Comparison of ENCODE assay signal across 10 cellular contexts in genomic region chr5:43609752-43610151, GRCh38. TPM values are rescaled to one million over a fixed set of nuclear protein-coding genes. Genes with fewer than 3 reads are reported as not detected.
DNase-seq lines count a peak whose midpoint lies in the region; ATAC-seq, FAIRE-seq and TF ChIP-seq lines count a peak whose summit lies in the region.
"Had no signal": no experiment of that assay in that cellular context is flagged by ENCODE, and none has a peak within 500 bp of the region (broad histone marks: within the 10 kb centered on the region; RNA-seq: fewer than 3 reads in every experiment).

No MANE protein-coding gene starts in this region.

- no peaks in the 10 kb centered on the region for H3K9me3 ChIP-seq in left lung

- peaks cover 4% of the 10 kb centered on the region for H3K36me3 ChIP-seq in GM06990 (ENCODE audit: control insufficient read depth, insufficient read depth, low read length)
- peaks cover 0 to 53% of the 10 kb centered on the region in 2 donors for H3K36me3 ChIP-seq in left lung

- H3K4me3 ChIP-seq in GM06990 (replicated peaks; ENCODE audit: low read depth, low read length) = no peak overlapping the region
- H3K4me3 ChIP-seq in fibroblast of mammary gland (ENCODE audit: control insufficient read depth, low read depth, low read length) = no peak overlapping the region
- H3K4me3 ChIP-seq in left lung = no peak overlapping the region

- DNase-seq in GM06990 (ENCODE audit: extremely low read depth, insufficient read length) (no peak), HuH-7 (ENCODE audit: low spot score) (peak; percentile 47), fibroblast of mammary gland (ENCODE audit: low read depth) (peak; percentile 7), activated gamma-delta T cell treated with Interleukin-2 at 50 U/mL for 16 hours (no peak), left lung (no peak), GM19239 (ENCODE audit: insufficient read length, low spot score) (no peak)
- DNase-seq in activated naive CD4-positive, alpha-beta T cell (lab: John Stamatoyannopoulos, UW) = no peak
- DNase-seq: NCI-H1092 had no signal

- peak; percentile 93 for ATAC-seq in GM21360 (IDR thresholded peaks at IDR 0.05; ENCODE audit: unreplicated experiment)
- ATAC-seq in left lung = no peak

- H3K27ac ChIP-seq in left lung = no peak overlapping the region

- no peak for FAIRE-seq in GM19239 (lab: Jason Lieb, UNC)
- FAIRE-seq: endometrium had no signal

- TF ChIP-seq CTCF in GM06990 (IDR thresholded peaks at IDR 0.05; ENCODE audit: insufficient read depth, low read length, poor library complexity, severe bottlenecking) (peak; percentile 47), fibroblast of mammary gland (conservative IDR thresholded peaks at IDR 0.05; ENCODE audit: control insufficient read depth, insufficient read depth, low read depth, low read length) (peak; percentile 37), left lung (IDR thresholded peaks at IDR 0.05) (no peak)

- H3K4me1 ChIP-seq in left lung = no peaks in the 10 kb centered on the region

- intact Hi-C loops in left lung (cut with DNase I) = no loop called here

- H3K27me3 ChIP-seq in GM06990 (replicated peaks; ENCODE audit: control insufficient read depth, insufficient read depth, low read length) (no peaks in the 10 kb centered on the region), left lung (no peaks in the 10 kb centered on the region)

RNA-seq across cellular contexts. Expression of gene NNT, which starts 6.8 kb away (rescaled TPM):
- 100 to 1,000 TPM in 1 of 2 donors, 10 to 100 TPM in 1; 72.5 to 112 TPM for total RNA-seq in left lung

RNA-seq across cellular contexts. Expression of gene PAIP1, which starts 52.9 kb away (rescaled TPM):
- total RNA-seq in left lung = 10 to 100 TPM; 78.2 to 78.6 TPM

Comparison
In these comparisons a context has a peak if more than half of its experiments do, and no peak if none do; other contexts are left out.
1. DNase-seq: peak in HuH-7 (single experiment) and fibroblast of mammary gland (single experiment); none in GM06990 (single experiment), activated naive CD4-positive, alpha-beta T cell (0 of 4), activated gamma-delta T cell treated with Interleukin-2 at 50 U/mL for 16 hours (single experiment), left lung (0 of 2) and GM19239 (single experiment).
2. CTCF ChIP-seq: peak in GM06990 (single experiment) and fibroblast of mammary gland (single experiment); none in left lung (0 of 2).